Comparison of ENCODE assay signal across 16 cellular contexts in genomic region chr3:49219132-49219531, GRCh38. TPM values are rescaled to one million over a fixed set of nuclear protein-coding genes. Genes with fewer than 3 reads are reported as not detected.
DNase-seq lines count a peak whose midpoint lies in the region; ATAC-seq and TF ChIP-seq lines count a peak whose summit lies in the region.
"Had no signal": no experiment of that assay in that cellular context is flagged by ENCODE, and none has a peak within 500 bp of the region (broad histone marks: within the 10 kb centered on the region; RNA-seq: fewer than 3 reads in every experiment).

No MANE protein-coding gene starts in this region.

- no peak overlapping the region for H2AFZ ChIP-seq in fibroblast of lung (ENCODE audit: low read length)

- no peak overlapping the region for H3K4me3 Mint-ChIP-seq in activated CD8-positive, alpha-beta memory T cell treated with anti-CD3 and anti-CD28 coated beads, Interleukin-2, amount 10 ng/mL, durations not matched to agents 7 days and 5 days
- H3K4me3 Mint-ChIP-seq: effector memory CD8-positive, alpha-beta T cell; naive B cell; stimulated activated naive CD8-positive, alpha-beta T cell treated with anti-CD3 and anti-CD28 coated beads, Interleukin-15, Interleukin-2, amounts not matched to agents 100 ng/mL and 50 ng/mL, for 24 hours; T-helper 2 cell treated with Interferon-gamma antibody and Interleukin-4, amounts not matched to agents 5 μg/mL and 100 μg/mL, for 36 hours had no signal

- H4K20me1 ChIP-seq in fibroblast of lung (ENCODE audit: control insufficient read depth, extremely low read depth, insufficient read depth, low read length) = no peaks in the 10 kb centered on the region

- no peaks in the 10 kb centered on the region for H3K79me2 ChIP-seq in fibroblast of lung (ENCODE audit: control insufficient read depth, insufficient read depth, low read length)

- no peaks in the 10 kb centered on the region for H3K36me3 Mint-ChIP-seq in activated CD8-positive, alpha-beta memory T cell treated with anti-CD3 and anti-CD28 coated beads, Interleukin-2, amount 10 ng/mL, durations not matched to agents 7 days and 5 days

- H3K27me3 ChIP-seq in RWPE2 (ENCODE audit: insufficient read depth, poor library complexity, severe bottlenecking) = no peaks in the 10 kb centered on the region
- no peaks in the 10 kb centered on the region for H3K27me3 ChIP-seq in fibroblast of lung (ENCODE audit: control insufficient read depth, insufficient read depth, low read length)
- no peaks in the 10 kb centered on the region for H3K27me3 ChIP-seq in skeletal muscle tissue (ENCODE audit: control insufficient read depth in 3 of 3, insufficient read depth in 3 of 3, low read length in 3 of 3)

- peaks cover 11% of the 10 kb centered on the region for H3K4me1 ChIP-seq in RWPE2 (ENCODE audit: insufficient read depth, poor library complexity, severe bottlenecking)
- H3K4me1 ChIP-seq in fibroblast of lung (ENCODE audit: control insufficient read depth, extremely low read depth, insufficient read depth, low read length) = peaks cover 7% of the 10 kb centered on the region
- peaks cover 4 to 21% (median 20%) of the 10 kb centered on the region in 3 donors for H3K4me1 ChIP-seq in skeletal muscle tissue (ENCODE audit: control insufficient read depth in 3 of 3, insufficient read depth in 3 of 3, low read length in 3 of 3)
- H3K4me1 ChIP-seq: prostate gland had no signal

- no peak for ATAC-seq in RWPE2 (ENCODE audit: low read depth)
- ATAC-seq in activated CD8-positive, alpha-beta memory T cell treated with anti-CD3 and anti-CD28 coated beads, Interleukin-2, amount 10 ng/mL, durations not matched to agents 7 days and 5 days = no peak
- ATAC-seq: effector memory CD8-positive, alpha-beta T cell had no signal

- H3K9ac ChIP-seq in fibroblast of lung (ENCODE audit: insufficient read depth, low read length) (no peak overlapping the region), skeletal muscle tissue (ENCODE audit: low read depth in 1 of 3, low read length in 3 of 3) (peak overlapping the region in 1 of 3 donors; percentile 45)

- H3K9me3 Mint-ChIP-seq in activated CD8-positive, alpha-beta memory T cell treated with anti-CD3 and anti-CD28 coated beads, Interleukin-2, amount 10 ng/mL, durations not matched to agents 7 days and 5 days (ENCODE audit: low read depth) = no peaks in the 10 kb centered on the region
- H3K9me3 Mint-ChIP-seq: effector memory CD8-positive, alpha-beta T cell; stimulated activated naive CD8-positive, alpha-beta T cell treated with anti-CD3 and anti-CD28 coated beads, Interleukin-15, Interleukin-2, amounts not matched to agents 100 ng/mL and 50 ng/mL, for 24 hours had no signal

- H3K27ac ChIP-seq in C4-2B (peak overlapping the region; percentile 81), RWPE2 (ENCODE audit: poor library complexity, severe bottlenecking) (peak overlapping the region; percentile 67), fibroblast of lung (ENCODE audit: insufficient read depth, low read length) (peak overlapping the region; percentile 43), skeletal muscle tissue (ENCODE audit: low read depth, low read length) (peak overlapping the region; percentile 91)

- DNase-seq in RWPE2 (ENCODE audit: low spot score) = no peak
- no peak for DNase-seq in fibroblast of lung (ENCODE audit: low read depth in 2 of 2)
- DNase-seq in activated CD8-positive, alpha-beta memory T cell treated with anti-CD3 and anti-CD28 coated beads, Interleukin-2, amount 10 ng/mL, durations not matched to agents 7 days and 5 days = no peak
- no peak for DNase-seq in KG1 (lab: John Stamatoyannopoulos, UW)
- no peak for DNase-seq in NCI-H446 (lab: John Stamatoyannopoulos, UW)
- DNase-seq in NCI-H526 (lab: John Stamatoyannopoulos, UW) = no peak
- DNase-seq: activated CD4-positive, CD25-positive, alpha-beta regulatory T cell treated with anti-CD3 and anti-CD28 coated beads, Interleukin-2, amount 50 U/mL, for 72 hours; activated effector memory CD4-positive, alpha-beta T cell treated with anti-CD3 and anti-CD28 coated beads, Interleukin-2, amount 50 U/mL, for 16 hours; amniotic stem cell; effector memory CD8-positive, alpha-beta T cell; naive B cell had no signal

- H3K9me3 ChIP-seq in RWPE2 (ENCODE audit: severe bottlenecking) (no peaks in the 10 kb centered on the region), fibroblast of lung (ENCODE audit: control insufficient read depth, insufficient read depth, low read depth, low read length) (no peaks in the 10 kb centered on the region), skeletal muscle tissue (ENCODE audit: control insufficient read depth in 3 of 3, low read length in 3 of 3) (no peaks in the 10 kb centered on the region)
- H3K9me3 ChIP-seq: prostate gland had no signal

- no peak overlapping the region for H3K4me2 ChIP-seq in fibroblast of lung (ENCODE audit: extremely low read depth, insufficient read depth, low read length)

- H3K36me3 ChIP-seq in RWPE2 (ENCODE audit: low read depth) (no peaks in the 10 kb centered on the region), fibroblast of lung (ENCODE audit: control insufficient read depth, insufficient read depth, low read length) (peaks cover 2% of the 10 kb centered on the region), skeletal muscle tissue (ENCODE audit: control insufficient read depth in 3 of 3, insufficient read depth in 3 of 3, low read length in 3 of 3) (peaks cover 0 to under 1% (median 0%) of the 10 kb centered on the region in 3 donors)
- H3K36me3 ChIP-seq: prostate gland had no signal

- no peak overlapping the region for H3K4me3 ChIP-seq in RWPE2 (ENCODE audit: severe bottlenecking)
- H3K4me3 ChIP-seq in fibroblast of lung (replicated peaks in 1 of 4; ENCODE audit: control extremely low read depth in 1 of 4, insufficient read depth in 1 of 4, low read depth in 3 of 4, low read length in 4 of 4) = no peak overlapping the region
- no peak overlapping the region for H3K4me3 ChIP-seq in skeletal muscle tissue (ENCODE audit: low read length in 3 of 3)
- H3K4me3 ChIP-seq: prostate gland had no signal

- H3K27ac Mint-ChIP-seq in activated CD8-positive, alpha-beta memory T cell treated with anti-CD3 and anti-CD28 coated beads, Interleukin-2, amount 10 ng/mL, durations not matched to agents 7 days and 5 days = no peak overlapping the region
- H3K27ac Mint-ChIP-seq: effector memory CD8-positive, alpha-beta T cell; naive B cell; stimulated activated naive CD8-positive, alpha-beta T cell treated with anti-CD3 and anti-CD28 coated beads, Interleukin-15, Interleukin-2, amounts not matched to agents 100 ng/mL and 50 ng/mL, for 24 hours; T-helper 2 cell treated with Interferon-gamma antibody and Interleukin-4, amounts not matched to agents 5 μg/mL and 100 μg/mL, for 36 hours had no signal

- CTCF ChIA-PET in activated CD8-positive, alpha-beta memory T cell treated with anti-CD3 and anti-CD28 coated beads, Interleukin-2, amount 10 ng/mL, durations not matched to agents 7 days and 5 days (lab: Charles Lee) = no interaction called here

- peaks cover 2% of the 10 kb centered on the region for H3K4me1 Mint-ChIP-seq in activated CD8-positive, alpha-beta memory T cell treated with anti-CD3 and anti-CD28 coated beads, Interleukin-2, amount 10 ng/mL, durations not matched to agents 7 days and 5 days
- H3K4me1 Mint-ChIP-seq: naive B cell had no signal

- no peak for TF ChIP-seq CTCF in C4-2B (conservative IDR thresholded peaks at IDR 0.05)
- no peak for TF ChIP-seq CTCF in RWPE2 (IDR thresholded peaks at IDR 0.05; ENCODE audit: poor library complexity, severe bottlenecking)
- no peak for TF ChIP-seq CTCF in fibroblast of lung (conservative IDR thresholded peaks at IDR 0.05 in 1 of 2, IDR thresholded peaks at IDR 0.05 in 1 of 2; ENCODE audit: low read depth in 1 of 2, low read length in 2 of 2)

- peaks cover 3% of the 10 kb centered on the region for H3K27me3 Mint-ChIP-seq in activated CD8-positive, alpha-beta memory T cell treated with anti-CD3 and anti-CD28 coated beads, Interleukin-2, amount 10 ng/mL, durations not matched to agents 7 days and 5 days

RNA-seq across cellular contexts. Expression of gene KLHDC8B, which starts 47.7 kb away (rescaled TPM):
- total RNA-seq in fibroblast of lung = 40.5 and 42.6 TPM in 2 replicates
- polyA plus RNA-seq in fibroblast of lung = 26.7 and 34.4 TPM in 2 replicates
- polyA plus RNA-seq in fibroblast of lung (2012) = 22.7 and 24.7 TPM in 2 replicates
- 21.1 and 36.2 TPM in 2 replicates for polyA minus RNA-seq in fibroblast of lung (ENCODE audit: low replicate concordance)
- total RNA-seq in skeletal muscle tissue = 83.5 TPM
- total RNA-seq in activated CD8-positive, alpha-beta memory T cell treated with anti-CD3 and anti-CD28 coated beads, Interleukin-2, amount 10 ng/mL, durations not matched to agents 7 days and 5 days = 1 to 10 TPM in 1 of 2 experiments, under 1 TPM in 1; 0.80 to 1.3 TPM

RNA-seq across cellular contexts. Expression of gene CCDC71, which starts 53.0 kb away (rescaled TPM):
- total RNA-seq in fibroblast of lung (16.4 and 17.8 TPM in 2 replicates), skeletal muscle tissue (11.5 TPM)
- 13.0 and 16.1 TPM in 2 replicates for polyA plus RNA-seq in fibroblast of lung
- 18.0 and 23.2 TPM in 2 replicates for polyA plus RNA-seq in fibroblast of lung (2012)
- polyA minus RNA-seq in fibroblast of lung (ENCODE audit: low replicate concordance) = 55.6 and 70.5 TPM in 2 replicates
- total RNA-seq in activated CD8-positive, alpha-beta memory T cell treated with anti-CD3 and anti-CD28 coated beads, Interleukin-2, amount 10 ng/mL, durations not matched to agents 7 days and 5 days = 10 to 100 TPM; 23.5 to 23.7 TPM

RNA-seq across cellular contexts. Expression of gene C3orf62, which starts 57.9 kb away (rescaled TPM):
- total RNA-seq in fibroblast of lung (1.5 TPM in 2 replicates), skeletal muscle tissue (1.6 TPM)
- polyA plus RNA-seq in fibroblast of lung = 1.2 and 1.3 TPM in 2 replicates
- 2.0 and 2.2 TPM in 2 replicates for polyA plus RNA-seq in fibroblast of lung (2012)
- polyA minus RNA-seq in fibroblast of lung (ENCODE audit: low replicate concordance) = 0.71 and 4.9 TPM in 2 replicates
- 1 to 10 TPM; 7.0 to 7.1 TPM for total RNA-seq in activated CD8-positive, alpha-beta memory T cell treated with anti-CD3 and anti-CD28 coated beads, Interleukin-2, amount 10 ng/mL, durations not matched to agents 7 days and 5 days

Comparison
In these comparisons a context has a peak if more than half of its experiments do, and no peak if none do; other contexts are left out.
1. RNA of gene KLHDC8B, which starts 47.7 kb away (total RNA-seq): 83.5 TPM in skeletal muscle tissue (single experiment) and 40.5 to 42.6 TPM in fibroblast of lung; 0.80 to 1.3 TPM in activated CD8-positive, alpha-beta memory T cell treated with anti-CD3 and anti-CD28 coated beads, Interleukin-2, amount 10 ng/mL, durations not matched to agents 7 days and 5 days; every median in the first group is over 10 times any median in the second.
2. Peak in every context shown above with its lines, with median percentiles within 50 percentile points of each other: H3K27ac ChIP-seq.